9 cellular contexts compared by ENCODE assay signal in genomic region chr14:96574633-96575191, GRCh38.
DNase-seq lines count a peak whose midpoint lies in the region; ATAC-seq and TF ChIP-seq lines count a peak whose summit lies in the region.
"Had no signal": no experiment of that assay in that cellular context is flagged by ENCODE, and none has a peak within 500 bp of the region (broad histone marks: within the 10 kb centered on the region; RNA-seq: fewer than 3 reads in every experiment).

No MANE protein-coding gene starts in this region.

- TF ChIP-seq CTCF in prostate gland (IDR thresholded peaks at IDR 0.05), result no peak
- no peak for TF ChIP-seq CTCF in psoas muscle (IDR thresholded peaks at IDR 0.05)
- TF ChIP-seq CTCF in ascending aorta (IDR thresholded peaks at IDR 0.05), result no peak

- H3K4me1 ChIP-seq in esophagus (ENCODE audit: control insufficient read depth in 2 of 2, insufficient read depth in 2 of 2, low read length in 1 of 2), result peaks cover 8% of the 10 kb centered on the region in 2 donors
- peaks cover 4% of the 10 kb centered on the region for H3K4me1 ChIP-seq in prostate gland (replicated peaks)
- peaks cover 14% of the 10 kb centered on the region for H3K4me1 ChIP-seq in psoas muscle
- peaks cover 0 to 9% of the 10 kb centered on the region in 2 donors for H3K4me1 ChIP-seq in ascending aorta

- 22 to 25% methylated on average over 3 of the region's 3 CpGs for WGBS in esophagus, 2 donors
- 8% methylated on average over 3 of the region's 3 CpGs for WGBS in prostate gland
- 16 to 30% (median 23%) methylated on average over 3 of the region's 3 CpGs for WGBS in psoas muscle, 3 donors

- peak overlapping the region; percentile 66 to 89 for H3K27ac ChIP-seq in esophagus (ENCODE audit: low read depth in 2 of 2, low read length in 1 of 2)
- H3K27ac ChIP-seq in prostate gland, result no peak overlapping the region
- no peak overlapping the region for H3K27ac ChIP-seq in psoas muscle
- H3K27ac ChIP-seq in ascending aorta, result no peak overlapping the region
- H3K27ac ChIP-seq: neutrophil had no signal

- no peak for TF ChIP-seq POLR2A in prostate gland (IDR thresholded peaks at IDR 0.05)

- H3K9me3 ChIP-seq in esophagus (ENCODE audit: control insufficient read depth in 2 of 2, insufficient read depth in 1 of 2, low read depth in 1 of 2, low read length in 1 of 2) (no peaks in the 10 kb centered on the region), prostate gland (no peaks in the 10 kb centered on the region), psoas muscle (no peaks in the 10 kb centered on the region), ascending aorta (no peaks in the 10 kb centered on the region)
- H3K9me3 ChIP-seq: neutrophil had no signal

- H3K4me3 ChIP-seq in esophagus (ENCODE audit: low read depth in 1 of 2, low read length in 2 of 2), result no peak overlapping the region
- no peak overlapping the region for H3K4me3 ChIP-seq in prostate gland
- H3K4me3 ChIP-seq in psoas muscle, result no peak overlapping the region
- H3K4me3 ChIP-seq in ascending aorta, result no peak overlapping the region

- DNase-seq in HCEC 1CT (peak; percentile 90), NCI-H2196 (lab: John Stamatoyannopoulos, UW; ENCODE audit: unreplicated experiment) (peak; percentile 26), prostate gland (ENCODE audit: low spot score) (peak; percentile 34), psoas muscle (no peak), ascending aorta (ENCODE audit: low spot score in 2 of 2) (no peak)
- DNase-seq: activated naive CD4-positive, alpha-beta T cell treated with anti-CD3 and anti-CD28 coated beads, Interleukin-2, amount 50 U/mL, for 16 hours had no signal

- no peaks in the 10 kb centered on the region for H3K36me3 ChIP-seq in esophagus (ENCODE audit: control insufficient read depth in 2 of 2, insufficient read depth in 2 of 2, low read length in 1 of 2)
- no peaks in the 10 kb centered on the region for H3K36me3 ChIP-seq in prostate gland
- H3K36me3 ChIP-seq in psoas muscle (ENCODE audit: insufficient read depth in 1 of 2, low read depth in 1 of 2), result no peaks in the 10 kb centered on the region
- H3K36me3 ChIP-seq in ascending aorta, result peaks cover 0 to 7% of the 10 kb centered on the region in 2 donors

- no peak for ATAC-seq in HG03520 (IDR thresholded peaks at IDR 0.05; ENCODE audit: unreplicated experiment)
- no peak for ATAC-seq in psoas muscle

- intact Hi-C loops in prostate gland (cut with DNase I), result no loop called here
- intact Hi-C loops in psoas muscle (cut with DNase I), result no loop called here
- intact Hi-C loops in ascending aorta (cut with DNase I), result no loop called here

- no peaks in the 10 kb centered on the region for H3K27me3 ChIP-seq in esophagus (ENCODE audit: control insufficient read depth in 1 of 2, insufficient read depth in 2 of 2, low read length in 2 of 2)
- H3K27me3 ChIP-seq in prostate gland (replicated peaks; ENCODE audit: insufficient read depth), result no peaks in the 10 kb centered on the region
- no peaks in the 10 kb centered on the region for H3K27me3 ChIP-seq in psoas muscle (ENCODE audit: insufficient read depth in 3 of 3, low read length in 2 of 3)
- no peaks in the 10 kb centered on the region for H3K27me3 ChIP-seq in ascending aorta
- H3K27me3 ChIP-seq: neutrophil had no signal

Comparison
In these comparisons a context has a peak if more than half of its experiments do, and no peak if none do; other contexts are left out.
1. DNase-seq: peak in HCEC 1CT (single experiment), NCI-H2196 (single experiment) and prostate gland (single experiment); none in psoas muscle (0 of 2) and ascending aorta (0 of 2).
2. H3K27ac ChIP-seq: peak in esophagus (2 of 2); none in prostate gland (0 of 2), psoas muscle (single experiment) and ascending aorta (0 of 2).